ENCODE assay signal across 27 cellular contexts in the genomic region with DNA sequence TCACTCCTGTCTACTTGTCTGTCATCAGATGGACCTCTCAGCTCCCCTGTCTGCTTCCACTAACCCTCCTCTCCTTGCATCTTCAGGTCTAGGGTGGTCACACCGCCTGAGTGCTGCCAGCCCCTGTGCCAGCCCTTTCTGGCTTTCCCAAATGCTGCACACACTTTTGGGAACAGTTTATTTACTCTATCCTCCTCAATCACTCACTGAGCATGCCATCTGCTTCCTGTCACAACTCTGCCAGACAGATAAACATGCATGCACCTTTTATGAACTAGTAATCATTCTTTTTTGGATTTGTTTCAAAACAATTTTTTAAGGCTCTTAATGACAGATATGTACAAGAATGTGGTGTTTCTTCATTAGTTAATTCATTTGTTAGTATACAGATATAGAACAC. TPM values are rescaled to one million over a fixed set of nuclear protein-coding genes. Genes with fewer than 3 reads are reported as not detected.
DNase-seq lines count a peak whose midpoint lies in the region; ATAC-seq and TF ChIP-seq lines count a peak whose summit lies in the region.
"Had no signal": no experiment of that assay in that cellular context is flagged by ENCODE, and none has a peak within 500 bp of the region (broad histone marks: within the 10 kb centered on the region; RNA-seq: fewer than 3 reads in every experiment).

No MANE protein-coding gene starts in this region.

- H3K27me3 ChIP-seq in CD4-positive, alpha-beta T cell (ENCODE audit: control insufficient read depth, insufficient read depth, low read length), result no peaks in the 10 kb centered on the region
- H3K27me3 ChIP-seq: gastrocnemius medialis had no signal

- no peaks in the 10 kb centered on the region for H3K27me3 Mint-ChIP-seq in CD4-positive, alpha-beta T cell
- no peaks in the 10 kb centered on the region for H3K27me3 Mint-ChIP-seq in T-helper 17 cell
- H3K27me3 Mint-ChIP-seq: activated CD4-positive, alpha-beta memory T cell treated with anti-CD3 and anti-CD28 coated beads for 36 hours had no signal

- POLR2A ChIA-PET in CD4-positive, alpha-beta T cell (lab: Charles Lee), result interaction anchor here (0.9 kb wide), 1 partner anchor 23 kb away, joined by 3 read pairs; no protein-coding TSS in a partner anchor

- no peak for ATAC-seq in CD4-positive, alpha-beta T cell (ENCODE audit: poor library complexity)
- ATAC-seq in T-helper 17 cell (no peak), GM19328 (IDR thresholded peaks at IDR 0.05; ENCODE audit: unreplicated experiment) (no peak)
- ATAC-seq: esophagus mucosa, gastrocnemius medialis, GM23338 had no signal

- H3K4me3 Mint-ChIP-seq in CD4-positive, alpha-beta T cell, result no peak overlapping the region
- peak overlapping the region; percentile 65 for H3K4me3 Mint-ChIP-seq in T-helper 17 cell
- H3K4me3 Mint-ChIP-seq: activated CD4-positive, alpha-beta memory T cell treated with anti-CD3 and anti-CD28 coated beads for 36 hours; activated naive CD4-positive, alpha-beta T cell treated with anti-CD3 and anti-CD28 coated beads for 36 hours; GM23338; T-helper 1 cell treated with Interleukin-12 subunit alpha and Interleukin-12 subunit beta and Interleukin-4 antibody, amounts not matched to agents 30 μg/mL and 1 μg/mL, for 36 hours had no signal

- no peaks in the 10 kb centered on the region for H3K9me3 ChIP-seq in CD4-positive, alpha-beta T cell (ENCODE audit: control insufficient read depth, low read length)
- no peaks in the 10 kb centered on the region for H3K9me3 ChIP-seq in T-helper 17 cell (ENCODE audit: control insufficient read depth, low read length, poor library complexity, severe bottlenecking)
- H3K9me3 ChIP-seq: gastrocnemius medialis had no signal

- intact Hi-C loops in CD4-positive, alpha-beta T cell (cut with DNase I, micrococcal nuclease), result loop anchor here in 1 of 2 experiments (10.0 kb wide), 1 partner anchor 798 kb away; no protein-coding TSS in a partner anchor

- H3K9me3 Mint-ChIP-seq in CD4-positive, alpha-beta T cell, result no peaks in the 10 kb centered on the region
- H3K9me3 Mint-ChIP-seq: activated CD4-positive, alpha-beta memory T cell treated with anti-CD3 and anti-CD28 coated beads for 36 hours; activated naive CD4-positive, alpha-beta T cell treated with anti-CD3 and anti-CD28 coated beads for 36 hours; GM23338; T-helper 1 cell treated with Interleukin-12 subunit alpha and Interleukin-12 subunit beta and Interleukin-4 antibody, amounts not matched to agents 30 μg/mL and 1 μg/mL, for 36 hours had no signal

- H3K36me3 Mint-ChIP-seq in CD4-positive, alpha-beta T cell (ENCODE audit: low read depth), result peaks cover 97% of the 10 kb centered on the region
- H3K36me3 Mint-ChIP-seq in T-helper 17 cell (ENCODE audit: low read depth), result peaks cover 19% of the 10 kb centered on the region

- H3K27ac Mint-ChIP-seq in CD4-positive, alpha-beta T cell, result peak overlapping the region; percentile 56
- no peak overlapping the region for H3K27ac Mint-ChIP-seq in T-helper 17 cell
- H3K27ac Mint-ChIP-seq: activated CD4-positive, alpha-beta memory T cell treated with anti-CD3 and anti-CD28 coated beads for 36 hours; GM23338; T-helper 1 cell treated with Interleukin-12 subunit alpha and Interleukin-12 subunit beta and Interleukin-4 antibody, amounts not matched to agents 30 μg/mL and 1 μg/mL, for 36 hours had no signal

- DNase-seq in NCI-H1092 treated with DMSO at 0.1 percent for 48 hours (lab: John Stamatoyannopoulos, UW) (peak; percentile 50), NCI-H1092 (lab: John Stamatoyannopoulos, UW) (no peak), NCI-H2029 treated with DMSO at 0.1 percent for 48 hours (lab: John Stamatoyannopoulos, UW) (peak; percentile 83), T-helper 17 cell (no peak), NCI-H226 (no peak)
- no peak for DNase-seq in CD4-positive, alpha-beta T cell
- no peak for DNase-seq in activated CD4-positive, CD25-positive, alpha-beta regulatory T cell (lab: John Stamatoyannopoulos, UW)
- DNase-seq: activated CD4-positive, alpha-beta memory T cell treated with anti-CD3 and anti-CD28 coated beads for 36 hours; activated naive CD4-positive, alpha-beta T cell treated with anti-CD3 and anti-CD28 coated beads for 36 hours; aorta; caudate nucleus; effector CD8-positive, alpha-beta T cell; gastrocnemius medialis; GF-D8; kidney; NCI-H146; PC-9; stimulated activated CD4-positive, alpha-beta T cell treated with anti-CD3 and anti-CD28 coated beads, Interleukin-12 subunit alpha, Interleukin-12 subunit beta, amount 100 ng/mL, for 4 hours; substantia nigra had no signal

- no peak overlapping the region for H3K27ac ChIP-seq in CD4-positive, alpha-beta T cell (ENCODE audit: low read depth, low read length)
- H3K27ac ChIP-seq: gastrocnemius medialis, PC-9 had no signal

- CTCF ChIA-PET in CD4-positive, alpha-beta T cell (lab: Charles Lee), result no interaction called here

- peaks cover 11% of the 10 kb centered on the region for H3K4me1 Mint-ChIP-seq in CD4-positive, alpha-beta T cell (ENCODE audit: low read depth)
- peaks cover 9% of the 10 kb centered on the region for H3K4me1 Mint-ChIP-seq in T-helper 17 cell

- TF ChIP-seq CTCF in CD4-positive, alpha-beta T cell (IDR thresholded peaks at IDR 0.05), result no peak

RNA-seq across cellular contexts. Expression of a gene that starts 56.3 kb away (rescaled TPM):
- not detected for total RNA-seq in CD4-positive, alpha-beta T cell
- total RNA-seq in T-helper 17 cell, result not detected
- total RNA-seq: A172; activated CD4-positive, alpha-beta memory T cell treated with anti-CD3 and anti-CD28 coated beads for 36 hours; activated naive CD4-positive, alpha-beta T cell treated with anti-CD3 and anti-CD28 coated beads for 36 hours; aorta; esophagus mucosa; gastrocnemius medialis; GM23338; kidney; lung; omental fat pad; PC-9; urinary bladder had no signal

Comparison
In these comparisons a context has a peak if more than half of its experiments do, and no peak if none do; other contexts are left out.
1. DNase-seq: peak in NCI-H1092 treated with DMSO at 0.1 percent for 48 hours (single experiment) and NCI-H2029 treated with DMSO at 0.1 percent for 48 hours (single experiment); none in NCI-H1092 (single experiment), CD4-positive, alpha-beta T cell (0 of 10), T-helper 17 cell (0 of 3), NCI-H226 (single experiment) and activated CD4-positive, CD25-positive, alpha-beta regulatory T cell (0 of 4).